Comparison of ENCODE assay signal across 28 cellular contexts in the genomic region with DNA sequence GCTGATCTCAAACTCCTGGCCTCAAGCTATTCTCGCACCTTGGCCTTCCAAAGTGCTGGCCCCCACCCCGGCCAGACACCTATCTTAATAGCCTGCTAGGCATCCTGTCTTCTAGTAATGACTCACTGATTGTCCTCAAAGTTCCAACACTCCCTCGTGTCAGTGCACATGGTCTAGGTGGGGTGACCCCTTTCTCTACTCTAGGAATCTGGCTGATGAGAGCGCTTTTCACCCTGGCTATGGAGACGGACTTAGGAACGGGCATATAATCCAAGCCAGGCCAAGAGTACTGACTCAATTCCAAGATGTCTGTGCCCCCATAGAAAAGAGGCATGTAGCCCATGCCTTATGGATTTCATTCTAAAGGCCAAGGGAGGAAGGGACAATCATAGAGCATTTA.
"Had no signal": no experiment of that assay in that cellular context is flagged by ENCODE, and none has a peak within 500 bp of the region (broad histone marks: within the 10 kb centered on the region; RNA-seq: fewer than 3 reads in every experiment).

No MANE protein-coding gene starts in this region.

- H3K36me3 ChIP-seq: neutrophil, pancreas, prostate gland, right lobe of liver, sigmoid colon, stomach, thoracic aorta, thyroid gland, tibial nerve, upper lobe of left lung had no signal

- H3K27me3 ChIP-seq: pancreas, right lobe of liver, sigmoid colon, stomach, thyroid gland, tibial nerve, upper lobe of left lung had no signal

- DNase-seq: naive thymus-derived CD8-positive, alpha-beta T cell; nephron progenitor cell; nucleus accumbens; pancreas; retina; right cardiac atrium; right lobe of liver; sigmoid colon; small intestine; stimulated activated CD4-positive, alpha-beta T cell treated with anti-CD3 and anti-CD28 coated beads, Interleukin-15, amount 100 ng/mL, for 24 hours; stimulated activated CD4-positive, alpha-beta T cell treated with anti-CD3 and anti-CD28 coated beads, Interleukin-2, amount 100 ng/mL, for 24 hours; stimulated activated CD4-positive, alpha-beta T cell treated with anti-CD3 and anti-CD28 coated beads, Interleukin-2, amount 100 ng/mL, for 48 hours; stimulated activated CD4-positive, alpha-beta T cell treated with anti-CD3 and anti-CD28 coated beads, Interleukin-4, amount 100 ng/mL, for 24 hours; stimulated activated naive B cell treated with anti-CD40 and anti-IgM and Interleukin-4, amounts not matched to agents 10 μg/mL and 1 μg/mL and 100 μg/mL, for 72 hours; stimulated activated naive CD4-positive, alpha-beta T cell treated with Interleukin-2 at 50 U/mL for 16 hours; stomach; thyroid gland; trophoblast cell; upper lobe of left lung had no signal

- H3K4me3 Mint-ChIP-seq: naive thymus-derived CD8-positive, alpha-beta T cell; natural killer cell treated with Interleukin-12 subunit alpha and Interleukin-12 subunit beta and Interleukin-15 and Interleukin-18, amount 100 ng/mL, for 72 hours; nephron progenitor cell; neural crest cell; stimulated activated effector memory CD8-positive, alpha-beta T cell treated with anti-CD3 and anti-CD28 coated beads, Interleukin-12 subunit alpha, Interleukin-12 subunit beta, amount 100 ng/mL, for 72 hours; stimulated activated naive B cell treated with anti-CD40 and anti-IgM and Interleukin-4, amounts not matched to agents 10 μg/mL and 1 μg/mL and 100 μg/mL, for 72 hours; stimulated activated naive CD8-positive, alpha-beta T cell treated with anti-CD3 and anti-CD28 coated beads, Interleukin-15, Interleukin-2, amounts not matched to agents 100 ng/mL and 50 ng/mL, for 24 hours had no signal

- H3K27ac Mint-ChIP-seq: naive thymus-derived CD8-positive, alpha-beta T cell; natural killer cell treated with Interleukin-12 subunit alpha and Interleukin-12 subunit beta and Interleukin-15 and Interleukin-18, amount 100 ng/mL, for 72 hours; nephron progenitor cell; stimulated activated effector memory CD8-positive, alpha-beta T cell treated with anti-CD3 and anti-CD28 coated beads, Interleukin-12 subunit alpha, Interleukin-12 subunit beta, amount 100 ng/mL, for 72 hours; stimulated activated naive B cell treated with anti-CD40 and anti-IgM and Interleukin-4, amounts not matched to agents 10 μg/mL and 1 μg/mL and 100 μg/mL, for 72 hours; stimulated activated naive CD8-positive, alpha-beta T cell treated with anti-CD3 and anti-CD28 coated beads, Interleukin-15, Interleukin-2, amounts not matched to agents 100 ng/mL and 50 ng/mL, for 24 hours had no signal

- H3K9me3 ChIP-seq: neutrophil, pancreas, prostate gland, right lobe of liver, sigmoid colon, stomach, thoracic aorta, thyroid gland, tibial nerve, upper lobe of left lung had no signal

- H3K36me3 Mint-ChIP-seq: naive thymus-derived CD8-positive, alpha-beta T cell; natural killer cell treated with Interleukin-12 subunit alpha and Interleukin-12 subunit beta and Interleukin-15 and Interleukin-18, amount 100 ng/mL, for 72 hours; stimulated activated effector memory CD8-positive, alpha-beta T cell treated with anti-CD3 and anti-CD28 coated beads, Interleukin-12 subunit alpha, Interleukin-12 subunit beta, amount 100 ng/mL, for 72 hours; stimulated activated naive B cell treated with anti-CD40 and anti-IgM and Interleukin-4, amounts not matched to agents 10 μg/mL and 1 μg/mL and 100 μg/mL, for 72 hours had no signal

- H3K27ac ChIP-seq: neutrophil, pancreas, prostate gland, right lobe of liver, sigmoid colon, stomach, thoracic aorta, thyroid gland, tibial nerve, upper lobe of left lung had no signal

- ATAC-seq: naive thymus-derived CD8-positive, alpha-beta T cell; natural killer cell treated with Interleukin-12 subunit alpha and Interleukin-12 subunit beta and Interleukin-15 and Interleukin-18, amount 100 ng/mL, for 72 hours; pancreas; right cardiac atrium; right lobe of liver; stimulated activated effector memory CD8-positive, alpha-beta T cell treated with anti-CD3 and anti-CD28 coated beads, Interleukin-12 subunit alpha, Interleukin-12 subunit beta, amount 100 ng/mL, for 72 hours; stimulated activated naive B cell treated with anti-CD40 and anti-IgM and Interleukin-4, amounts not matched to agents 10 μg/mL and 1 μg/mL and 100 μg/mL, for 72 hours had no signal

- H3K4me1 Mint-ChIP-seq: naive thymus-derived CD8-positive, alpha-beta T cell; nephron progenitor cell; neural crest cell; stimulated activated naive B cell treated with anti-CD40 and anti-IgM and Interleukin-4, amounts not matched to agents 10 μg/mL and 1 μg/mL and 100 μg/mL, for 72 hours had no signal

- FAIRE-seq: pancreas, small intestine, urothelium cell line had no signal

- H3K9me3 Mint-ChIP-seq: natural killer cell treated with Interleukin-12 subunit alpha and Interleukin-12 subunit beta and Interleukin-15 and Interleukin-18, amount 100 ng/mL, for 72 hours; nephron progenitor cell; neural crest cell; stimulated activated effector memory CD8-positive, alpha-beta T cell treated with anti-CD3 and anti-CD28 coated beads, Interleukin-12 subunit alpha, Interleukin-12 subunit beta, amount 100 ng/mL, for 72 hours; stimulated activated naive CD8-positive, alpha-beta T cell treated with anti-CD3 and anti-CD28 coated beads, Interleukin-15, Interleukin-2, amounts not matched to agents 100 ng/mL and 50 ng/mL, for 24 hours had no signal

- H3K4me1 ChIP-seq: pancreas, prostate gland, right lobe of liver, sigmoid colon, thyroid gland, tibial nerve, upper lobe of left lung had no signal

- H3K4me3 ChIP-seq: pancreas, prostate gland, right lobe of liver, sigmoid colon, stomach, thoracic aorta, thyroid gland, tibial nerve, upper lobe of left lung had no signal
